Comparison of ENCODE assay signal across 3 cellular contexts in the genomic region with DNA sequence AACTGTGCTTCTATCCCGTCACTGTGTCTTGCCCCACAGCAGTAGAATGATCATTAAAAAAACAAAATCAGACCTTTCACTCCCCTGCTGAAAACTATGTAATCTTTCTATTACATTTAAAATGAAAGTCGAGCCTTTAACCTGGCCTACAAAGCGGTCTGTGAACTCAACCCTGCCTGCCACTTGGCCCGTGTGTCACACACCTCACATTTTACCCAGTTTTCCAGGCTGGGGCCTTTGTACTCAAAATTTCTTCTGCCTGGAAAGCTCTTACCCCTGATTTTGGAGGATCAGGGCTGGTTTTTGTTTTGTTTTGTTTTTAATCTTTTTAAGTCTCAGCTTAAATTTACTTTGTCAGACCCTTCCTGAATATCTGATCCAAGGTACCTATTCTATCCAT.
TF ChIP-seq lines count a peak whose summit lies in the region.

No MANE protein-coding gene starts in this region.

TF ChIP-seq in liver, 16 proteins besides CTCF, POLR2A, EP300 and RAD21 (continued from another document):
- TF ChIP-seq, protein P1, sequence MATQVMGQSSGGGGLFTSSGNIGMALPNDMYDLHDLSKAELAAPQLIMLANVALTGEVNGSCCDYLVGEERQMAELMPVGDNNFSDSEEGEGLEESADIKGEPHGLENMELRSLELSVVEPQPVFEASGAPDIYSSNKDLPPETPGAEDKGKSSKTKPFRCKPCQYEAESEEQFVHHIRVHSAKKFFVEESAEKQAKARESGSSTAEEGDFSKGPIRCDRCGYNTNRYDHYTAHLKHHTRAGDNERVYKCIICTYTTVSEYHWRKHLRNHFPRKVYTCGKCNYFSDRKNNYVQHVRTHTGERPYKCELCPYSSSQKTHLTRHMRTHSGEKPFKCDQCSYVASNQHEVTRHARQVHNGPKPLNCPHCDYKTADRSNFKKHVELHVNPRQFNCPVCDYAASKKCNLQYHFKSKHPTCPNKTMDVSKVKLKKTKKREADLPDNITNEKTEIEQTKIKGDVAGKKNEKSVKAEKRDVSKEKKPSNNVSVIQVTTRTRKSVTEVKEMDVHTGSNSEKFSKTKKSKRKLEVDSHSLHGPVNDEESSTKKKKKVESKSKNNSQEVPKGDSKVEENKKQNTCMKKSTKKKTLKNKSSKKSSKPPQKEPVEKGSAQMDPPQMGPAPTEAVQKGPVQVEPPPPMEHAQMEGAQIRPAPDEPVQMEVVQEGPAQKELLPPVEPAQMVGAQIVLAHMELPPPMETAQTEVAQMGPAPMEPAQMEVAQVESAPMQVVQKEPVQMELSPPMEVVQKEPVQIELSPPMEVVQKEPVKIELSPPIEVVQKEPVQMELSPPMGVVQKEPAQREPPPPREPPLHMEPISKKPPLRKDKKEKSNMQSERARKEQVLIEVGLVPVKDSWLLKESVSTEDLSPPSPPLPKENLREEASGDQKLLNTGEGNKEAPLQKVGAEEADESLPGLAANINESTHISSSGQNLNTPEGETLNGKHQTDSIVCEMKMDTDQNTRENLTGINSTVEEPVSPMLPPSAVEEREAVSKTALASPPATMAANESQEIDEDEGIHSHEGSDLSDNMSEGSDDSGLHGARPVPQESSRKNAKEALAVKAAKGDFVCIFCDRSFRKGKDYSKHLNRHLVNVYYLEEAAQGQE (IDR thresholded peaks at IDR 0.05) = peak; percentile 70
- TF ChIP-seq RXRA (IDR thresholded peaks at IDR 0.05) (peak; percentile 93 to 96), SP1 (IDR thresholded peaks at IDR 0.05) (peak; percentile 73), GABPA (IDR thresholded peaks at IDR 0.05 in 1 of 2, conservative IDR thresholded peaks at IDR 0.05 in 1 of 2) (no peak), FOXA2 (IDR thresholded peaks at IDR 0.05) (no peak), TAF1 (conservative IDR thresholded peaks at IDR 0.05) (no peak), HNF4A (conservative IDR thresholded peaks at IDR 0.05) (peak; percentile 70 to 81)
- TF ChIP-seq, protein P2, sequence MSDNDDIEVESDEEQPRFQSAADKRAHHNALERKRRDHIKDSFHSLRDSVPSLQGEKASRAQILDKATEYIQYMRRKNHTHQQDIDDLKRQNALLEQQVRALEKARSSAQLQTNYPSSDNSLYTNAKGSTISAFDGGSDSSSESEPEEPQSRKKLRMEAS (IDR thresholded peaks at IDR 0.05) = no peak
- TF ChIP-seq, protein P3, sequence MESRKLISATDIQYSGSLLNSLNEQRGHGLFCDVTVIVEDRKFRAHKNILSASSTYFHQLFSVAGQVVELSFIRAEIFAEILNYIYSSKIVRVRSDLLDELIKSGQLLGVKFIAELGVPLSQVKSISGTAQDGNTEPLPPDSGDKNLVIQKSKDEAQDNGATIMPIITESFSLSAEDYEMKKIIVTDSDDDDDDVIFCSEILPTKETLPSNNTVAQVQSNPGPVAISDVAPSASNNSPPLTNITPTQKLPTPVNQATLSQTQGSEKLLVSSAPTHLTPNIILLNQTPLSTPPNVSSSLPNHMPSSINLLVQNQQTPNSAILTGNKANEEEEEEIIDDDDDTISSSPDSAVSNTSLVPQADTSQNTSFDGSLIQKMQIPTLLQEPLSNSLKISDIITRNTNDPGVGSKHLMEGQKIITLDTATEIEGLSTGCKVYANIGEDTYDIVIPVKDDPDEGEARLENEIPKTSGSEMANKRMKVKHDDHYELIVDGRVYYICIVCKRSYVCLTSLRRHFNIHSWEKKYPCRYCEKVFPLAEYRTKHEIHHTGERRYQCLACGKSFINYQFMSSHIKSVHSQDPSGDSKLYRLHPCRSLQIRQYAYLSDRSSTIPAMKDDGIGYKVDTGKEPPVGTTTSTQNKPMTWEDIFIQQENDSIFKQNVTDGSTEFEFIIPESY (IDR thresholded peaks at IDR 0.05) = no peak
- TF ChIP-seq, protein P4, sequence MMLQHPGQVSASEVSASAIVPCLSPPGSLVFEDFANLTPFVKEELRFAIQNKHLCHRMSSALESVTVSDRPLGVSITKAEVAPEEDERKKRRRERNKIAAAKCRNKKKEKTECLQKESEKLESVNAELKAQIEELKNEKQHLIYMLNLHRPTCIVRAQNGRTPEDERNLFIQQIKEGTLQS (IDR thresholded peaks at IDR 0.05) = no peak

TF ChIP-seq in HepG2, 621 proteins besides CTCF, POLR2A, EP300 and RAD21 (continued from another document):
- TF ChIP-seq, protein P5, sequence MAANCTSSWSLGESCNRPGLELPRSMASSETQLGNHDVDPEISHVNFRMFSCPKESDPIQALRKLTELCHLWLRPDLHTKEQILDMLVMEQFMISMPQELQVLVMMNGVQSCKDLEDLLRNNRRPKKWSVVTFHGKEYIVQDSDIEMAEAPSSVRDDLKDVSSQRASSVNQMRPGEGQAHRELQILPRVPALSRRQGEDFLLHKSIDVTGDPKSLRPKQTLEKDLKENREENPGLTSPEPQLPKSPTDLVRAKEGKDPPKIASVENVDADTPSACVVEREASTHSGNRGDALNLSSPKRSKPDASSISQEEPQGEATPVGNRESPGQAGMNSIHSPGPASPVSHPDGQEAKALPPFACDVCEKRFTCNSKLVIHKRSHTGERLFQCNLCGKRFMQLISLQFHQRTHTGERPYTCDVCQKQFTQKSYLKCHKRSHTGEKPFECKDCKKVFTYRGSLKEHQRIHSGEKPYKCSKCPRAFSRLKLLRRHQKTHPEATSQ (CRISPR knock-in tag; IDR thresholded peaks at IDR 0.05; ENCODE audit: borderline replicate concordance) = no peak
- TF ChIP-seq KLF11 (CRISPR knock-in tag; IDR thresholded peaks at IDR 0.05) (no peak), ZNF879 (CRISPR knock-in tag; IDR thresholded peaks at IDR 0.05) (no peak), YY1 (IDR thresholded peaks at IDR 0.05; ENCODE audit: insufficient read depth, insufficient replicate concordance, low read depth, low read length) (no peak), KLF13 (CRISPR knock-in tag; IDR thresholded peaks at IDR 0.05) (no peak), FOXK2 (IDR thresholded peaks at IDR 0.05) (no peak), ZNF20 (CRISPR knock-in tag; IDR thresholded peaks at IDR 0.05) (no peak), FOXO1 (CRISPR knock-in tag; IDR thresholded peaks at IDR 0.05) (no peak)
- TF ChIP-seq, protein P6, sequence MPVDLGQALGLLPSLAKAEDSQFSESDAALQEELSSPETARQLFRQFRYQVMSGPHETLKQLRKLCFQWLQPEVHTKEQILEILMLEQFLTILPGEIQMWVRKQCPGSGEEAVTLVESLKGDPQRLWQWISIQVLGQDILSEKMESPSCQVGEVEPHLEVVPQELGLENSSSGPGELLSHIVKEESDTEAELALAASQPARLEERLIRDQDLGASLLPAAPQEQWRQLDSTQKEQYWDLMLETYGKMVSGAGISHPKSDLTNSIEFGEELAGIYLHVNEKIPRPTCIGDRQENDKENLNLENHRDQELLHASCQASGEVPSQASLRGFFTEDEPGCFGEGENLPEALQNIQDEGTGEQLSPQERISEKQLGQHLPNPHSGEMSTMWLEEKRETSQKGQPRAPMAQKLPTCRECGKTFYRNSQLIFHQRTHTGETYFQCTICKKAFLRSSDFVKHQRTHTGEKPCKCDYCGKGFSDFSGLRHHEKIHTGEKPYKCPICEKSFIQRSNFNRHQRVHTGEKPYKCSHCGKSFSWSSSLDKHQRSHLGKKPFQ (CRISPR knock-in tag; IDR thresholded peaks at IDR 0.05; ENCODE audit: insufficient replicate concordance) = no peak

TF ChIP-seq in SK-N-SH, 30 proteins besides CTCF, POLR2A, EP300 and RAD21 (continued from another document):
- TF ChIP-seq, protein P7, sequence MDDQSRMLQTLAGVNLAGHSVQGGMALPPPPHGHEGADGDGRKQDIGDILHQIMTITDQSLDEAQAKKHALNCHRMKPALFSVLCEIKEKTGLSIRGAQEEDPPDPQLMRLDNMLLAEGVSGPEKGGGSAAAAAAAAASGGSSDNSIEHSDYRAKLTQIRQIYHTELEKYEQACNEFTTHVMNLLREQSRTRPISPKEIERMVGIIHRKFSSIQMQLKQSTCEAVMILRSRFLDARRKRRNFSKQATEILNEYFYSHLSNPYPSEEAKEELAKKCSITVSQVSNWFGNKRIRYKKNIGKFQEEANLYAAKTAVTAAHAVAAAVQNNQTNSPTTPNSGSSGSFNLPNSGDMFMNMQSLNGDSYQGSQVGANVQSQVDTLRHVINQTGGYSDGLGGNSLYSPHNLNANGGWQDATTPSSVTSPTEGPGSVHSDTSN (IDR thresholded peaks at IDR 0.05) = no peak
- TF ChIP-seq, protein P8, sequence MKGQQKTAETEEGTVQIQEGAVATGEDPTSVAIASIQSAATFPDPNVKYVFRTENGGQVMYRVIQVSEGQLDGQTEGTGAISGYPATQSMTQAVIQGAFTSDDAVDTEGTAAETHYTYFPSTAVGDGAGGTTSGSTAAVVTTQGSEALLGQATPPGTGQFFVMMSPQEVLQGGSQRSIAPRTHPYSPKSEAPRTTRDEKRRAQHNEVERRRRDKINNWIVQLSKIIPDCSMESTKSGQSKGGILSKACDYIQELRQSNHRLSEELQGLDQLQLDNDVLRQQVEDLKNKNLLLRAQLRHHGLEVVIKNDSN (IDR thresholded peaks at IDR 0.05; ENCODE audit: borderline replicate concordance, low read depth) = no peak
- TF ChIP-seq FOXM1 (IDR thresholded peaks at IDR 0.05; ENCODE audit: low read depth) (no peak), NRF1 (IDR thresholded peaks at IDR 0.05; ENCODE audit: low read depth, low read length) (no peak), RXRA (IDR thresholded peaks at IDR 0.05; ENCODE audit: borderline replicate concordance, low read depth) (no peak)
- TF ChIP-seq, protein P1 (IDR thresholded peaks at IDR 0.05; ENCODE audit: low read depth, low read length) = no peak
- TF ChIP-seq, protein P9, sequence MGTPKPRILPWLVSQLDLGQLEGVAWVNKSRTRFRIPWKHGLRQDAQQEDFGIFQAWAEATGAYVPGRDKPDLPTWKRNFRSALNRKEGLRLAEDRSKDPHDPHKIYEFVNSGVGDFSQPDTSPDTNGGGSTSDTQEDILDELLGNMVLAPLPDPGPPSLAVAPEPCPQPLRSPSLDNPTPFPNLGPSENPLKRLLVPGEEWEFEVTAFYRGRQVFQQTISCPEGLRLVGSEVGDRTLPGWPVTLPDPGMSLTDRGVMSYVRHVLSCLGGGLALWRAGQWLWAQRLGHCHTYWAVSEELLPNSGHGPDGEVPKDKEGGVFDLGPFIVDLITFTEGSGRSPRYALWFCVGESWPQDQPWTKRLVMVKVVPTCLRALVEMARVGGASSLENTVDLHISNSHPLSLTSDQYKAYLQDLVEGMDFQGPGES (IDR thresholded peaks at IDR 0.05; ENCODE audit: low read depth, low read length) = no peak
